In the genomic region with DNA sequence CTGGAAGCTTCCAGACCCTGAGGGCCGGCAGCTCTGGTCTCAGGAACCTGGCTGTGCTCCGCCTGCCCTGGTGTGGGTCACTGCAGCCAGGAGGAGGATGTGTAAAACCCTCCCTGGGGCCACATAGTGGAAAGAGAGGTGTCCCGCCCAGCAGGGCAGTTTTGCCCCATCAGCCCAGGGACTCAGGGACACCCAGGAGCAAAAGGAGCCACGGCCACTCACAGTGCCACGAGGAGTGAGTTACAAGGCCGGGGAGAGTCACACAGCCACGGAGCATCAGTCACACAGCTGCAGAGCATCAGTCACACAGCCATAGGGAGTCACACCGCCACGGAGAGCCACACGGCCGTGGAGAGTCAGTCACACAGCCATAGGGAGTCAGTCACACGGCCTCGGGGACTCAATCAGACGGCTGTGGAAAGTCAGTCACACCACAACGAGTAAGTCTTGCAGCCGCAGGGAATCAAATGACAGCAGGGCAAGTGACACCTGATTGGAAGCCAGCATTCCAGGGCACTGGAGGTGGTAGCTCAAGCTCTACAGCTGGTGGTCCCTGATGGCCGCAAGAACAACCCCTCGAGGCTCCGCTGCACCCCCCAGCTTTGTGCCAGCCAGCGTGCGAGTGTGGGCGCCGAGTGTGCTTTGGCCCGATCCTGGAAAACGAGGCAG, we compare ENCODE assay signal across 17 cellular contexts.
"Had no signal": no experiment of that assay in that cellular context is flagged by ENCODE, and none has a peak within 500 bp of the region (broad histone marks: within the 10 kb centered on the region; RNA-seq: fewer than 3 reads in every experiment).

No MANE protein-coding gene starts in this region.

- H3K36me3 Mint-ChIP-seq: activated naive CD4-positive, alpha-beta T cell treated with anti-CD3 and anti-CD28 coated beads, Interleukin-2, amount 10 ng/mL, durations not matched to agents 7 days and 5 days; stimulated activated naive B cell treated with anti-CD40 and anti-IgM and Interleukin-4, amounts not matched to agents 10 μg/mL and 1 μg/mL and 100 μg/mL, for 72 hours had no signal

- DNase-seq: activated CD4-positive, alpha-beta T cell treated with anti-CD3 and anti-CD28 coated beads, Interleukin-2, amount 10 ng/mL, durations not matched to agents 24 days and 14 days; activated CD4-positive, CD25-positive, alpha-beta regulatory T cell; activated CD8-positive, alpha-beta T cell treated with anti-CD3 and anti-CD28 coated beads for 36 hours; activated naive CD4-positive, alpha-beta T cell treated with anti-CD3 and anti-CD28 coated beads, Interleukin-2, amount 10 ng/mL, durations not matched to agents 7 days and 5 days; activated naive CD8-positive, alpha-beta T cell treated with anti-CD3 and anti-CD28 coated beads, Interleukin-2, amount 50 U/mL, for 24 hours; activated T-cell treated with anti-CD3 and anti-CD28 coated beads, Interleukin-2, amount 50 U/mL, for 24 hours; brain microvascular endothelial cell; colonic mucosa; foreskin keratinocyte; stimulated activated CD4-positive, alpha-beta T cell treated with anti-CD3 and anti-CD28 coated beads, Interleukin-4, amount 100 ng/mL, for 4 hours; stimulated activated naive B cell treated with anti-CD40 and anti-IgM and Interleukin-4, amounts not matched to agents 10 μg/mL and 1 μg/mL and 100 μg/mL, for 72 hours; T1000; thyroid gland had no signal

- H3K4me1 Mint-ChIP-seq: activated CD4-positive, alpha-beta T cell treated with anti-CD3 and anti-CD28 coated beads, Interleukin-2, amount 10 ng/mL, durations not matched to agents 24 days and 14 days; activated naive CD4-positive, alpha-beta T cell treated with anti-CD3 and anti-CD28 coated beads, Interleukin-2, amount 10 ng/mL, durations not matched to agents 7 days and 5 days; activated naive CD8-positive, alpha-beta T cell treated with anti-CD3 and anti-CD28 coated beads, Interleukin-2, amount 50 U/mL, for 24 hours; central memory CD8-positive, alpha-beta T cell; stimulated activated naive B cell treated with anti-CD40 and anti-IgM and Interleukin-4, amounts not matched to agents 10 μg/mL and 1 μg/mL and 100 μg/mL, for 72 hours had no signal

- H3K9me3 ChIP-seq: colonic mucosa, prostate gland, right lobe of liver, thyroid gland, vagina had no signal

- H3K27me3 ChIP-seq: brain microvascular endothelial cell, colonic mucosa, foreskin keratinocyte, right lobe of liver, thyroid gland, vagina had no signal

- H3K36me3 ChIP-seq: brain microvascular endothelial cell, colonic mucosa, prostate gland, right lobe of liver, thyroid gland, vagina had no signal

- H3K27me3 Mint-ChIP-seq: activated CD4-positive, alpha-beta T cell treated with anti-CD3 and anti-CD28 coated beads, Interleukin-2, amount 10 ng/mL, durations not matched to agents 24 days and 14 days; activated CD8-positive, alpha-beta T cell treated with anti-CD3 and anti-CD28 coated beads for 36 hours; activated naive CD8-positive, alpha-beta T cell treated with anti-CD3 and anti-CD28 coated beads, Interleukin-2, amount 50 U/mL, for 24 hours; activated T-cell treated with anti-CD3 and anti-CD28 coated beads, Interleukin-2, amount 50 U/mL, for 24 hours had no signal

- H3K4me3 Mint-ChIP-seq: activated CD4-positive, alpha-beta T cell treated with anti-CD3 and anti-CD28 coated beads, Interleukin-2, amount 10 ng/mL, durations not matched to agents 24 days and 14 days; activated CD8-positive, alpha-beta T cell treated with anti-CD3 and anti-CD28 coated beads for 36 hours; activated naive CD4-positive, alpha-beta T cell treated with anti-CD3 and anti-CD28 coated beads, Interleukin-2, amount 10 ng/mL, durations not matched to agents 7 days and 5 days; activated naive CD8-positive, alpha-beta T cell treated with anti-CD3 and anti-CD28 coated beads, Interleukin-2, amount 50 U/mL, for 24 hours; activated T-cell treated with anti-CD3 and anti-CD28 coated beads, Interleukin-2, amount 50 U/mL, for 24 hours; central memory CD8-positive, alpha-beta T cell; stimulated activated naive B cell treated with anti-CD40 and anti-IgM and Interleukin-4, amounts not matched to agents 10 μg/mL and 1 μg/mL and 100 μg/mL, for 72 hours had no signal

- H3K27ac Mint-ChIP-seq: activated CD4-positive, alpha-beta T cell treated with anti-CD3 and anti-CD28 coated beads, Interleukin-2, amount 10 ng/mL, durations not matched to agents 24 days and 14 days; activated CD8-positive, alpha-beta T cell treated with anti-CD3 and anti-CD28 coated beads for 36 hours; activated naive CD4-positive, alpha-beta T cell treated with anti-CD3 and anti-CD28 coated beads, Interleukin-2, amount 10 ng/mL, durations not matched to agents 7 days and 5 days; activated naive CD8-positive, alpha-beta T cell treated with anti-CD3 and anti-CD28 coated beads, Interleukin-2, amount 50 U/mL, for 24 hours; activated T-cell treated with anti-CD3 and anti-CD28 coated beads, Interleukin-2, amount 50 U/mL, for 24 hours; stimulated activated naive B cell treated with anti-CD40 and anti-IgM and Interleukin-4, amounts not matched to agents 10 μg/mL and 1 μg/mL and 100 μg/mL, for 72 hours had no signal

- H3K9me3 Mint-ChIP-seq: activated CD4-positive, alpha-beta T cell treated with anti-CD3 and anti-CD28 coated beads, Interleukin-2, amount 10 ng/mL, durations not matched to agents 24 days and 14 days; activated CD8-positive, alpha-beta T cell treated with anti-CD3 and anti-CD28 coated beads for 36 hours; activated naive CD4-positive, alpha-beta T cell treated with anti-CD3 and anti-CD28 coated beads, Interleukin-2, amount 10 ng/mL, durations not matched to agents 7 days and 5 days; activated naive CD8-positive, alpha-beta T cell treated with anti-CD3 and anti-CD28 coated beads, Interleukin-2, amount 50 U/mL, for 24 hours; activated T-cell treated with anti-CD3 and anti-CD28 coated beads, Interleukin-2, amount 50 U/mL, for 24 hours; central memory CD8-positive, alpha-beta T cell; stimulated activated naive B cell treated with anti-CD40 and anti-IgM and Interleukin-4, amounts not matched to agents 10 μg/mL and 1 μg/mL and 100 μg/mL, for 72 hours had no signal

- H3K27ac ChIP-seq: brain microvascular endothelial cell, colonic mucosa, foreskin keratinocyte, prostate gland, right lobe of liver, thyroid gland, vagina had no signal

- ATAC-seq: activated CD8-positive, alpha-beta T cell treated with anti-CD3 and anti-CD28 coated beads for 36 hours; activated naive CD8-positive, alpha-beta T cell treated with anti-CD3 and anti-CD28 coated beads, Interleukin-2, amount 50 U/mL, for 24 hours; foreskin keratinocyte; right lobe of liver; stimulated activated naive B cell treated with anti-CD40 and anti-IgM and Interleukin-4, amounts not matched to agents 10 μg/mL and 1 μg/mL and 100 μg/mL, for 72 hours had no signal

- H3K4me3 ChIP-seq: colonic mucosa, prostate gland, right lobe of liver, thyroid gland, vagina had no signal

- H3K4me1 ChIP-seq: colonic mucosa, thyroid gland had no signal
